1 cellular context compared by ENCODE assay signal in the genomic region with DNA sequence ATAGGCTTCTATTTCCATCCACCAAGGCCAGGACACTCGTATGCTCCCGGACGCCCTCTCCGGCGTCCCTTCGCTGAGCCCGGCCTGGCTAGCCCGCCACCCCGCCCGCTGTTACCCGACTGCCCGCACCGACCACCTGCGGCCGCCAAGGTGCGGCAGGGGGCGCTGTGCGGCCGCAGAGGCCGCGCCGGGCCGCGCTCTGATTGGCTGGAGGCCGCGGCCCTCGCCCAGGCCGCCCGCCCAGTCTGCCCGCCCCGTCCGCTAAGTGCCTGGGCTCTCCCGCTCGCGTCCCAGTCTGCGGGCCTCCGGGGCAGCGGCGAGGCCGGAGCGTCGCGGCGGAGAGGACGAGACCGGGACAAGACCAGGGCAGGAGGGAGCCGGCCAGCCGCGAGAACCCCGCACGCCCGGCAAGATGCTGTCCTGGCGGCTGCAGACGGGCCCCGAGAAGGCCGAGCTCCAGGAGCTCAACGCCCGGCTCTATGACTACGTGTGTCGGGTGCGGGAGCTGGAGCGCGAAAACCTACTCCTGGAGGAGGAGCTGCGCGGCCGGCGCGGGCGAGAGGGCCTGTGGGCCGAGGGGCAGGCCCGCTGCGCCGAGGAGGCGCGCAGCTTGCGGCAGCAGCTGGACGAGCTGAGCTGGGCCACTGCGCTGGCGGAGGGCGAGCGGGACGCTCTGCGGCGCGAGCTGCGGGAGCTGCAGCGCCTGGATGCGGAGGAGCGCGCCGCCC.
TF ChIP-seq lines count a peak whose summit lies in the region.

A gene with protein sequence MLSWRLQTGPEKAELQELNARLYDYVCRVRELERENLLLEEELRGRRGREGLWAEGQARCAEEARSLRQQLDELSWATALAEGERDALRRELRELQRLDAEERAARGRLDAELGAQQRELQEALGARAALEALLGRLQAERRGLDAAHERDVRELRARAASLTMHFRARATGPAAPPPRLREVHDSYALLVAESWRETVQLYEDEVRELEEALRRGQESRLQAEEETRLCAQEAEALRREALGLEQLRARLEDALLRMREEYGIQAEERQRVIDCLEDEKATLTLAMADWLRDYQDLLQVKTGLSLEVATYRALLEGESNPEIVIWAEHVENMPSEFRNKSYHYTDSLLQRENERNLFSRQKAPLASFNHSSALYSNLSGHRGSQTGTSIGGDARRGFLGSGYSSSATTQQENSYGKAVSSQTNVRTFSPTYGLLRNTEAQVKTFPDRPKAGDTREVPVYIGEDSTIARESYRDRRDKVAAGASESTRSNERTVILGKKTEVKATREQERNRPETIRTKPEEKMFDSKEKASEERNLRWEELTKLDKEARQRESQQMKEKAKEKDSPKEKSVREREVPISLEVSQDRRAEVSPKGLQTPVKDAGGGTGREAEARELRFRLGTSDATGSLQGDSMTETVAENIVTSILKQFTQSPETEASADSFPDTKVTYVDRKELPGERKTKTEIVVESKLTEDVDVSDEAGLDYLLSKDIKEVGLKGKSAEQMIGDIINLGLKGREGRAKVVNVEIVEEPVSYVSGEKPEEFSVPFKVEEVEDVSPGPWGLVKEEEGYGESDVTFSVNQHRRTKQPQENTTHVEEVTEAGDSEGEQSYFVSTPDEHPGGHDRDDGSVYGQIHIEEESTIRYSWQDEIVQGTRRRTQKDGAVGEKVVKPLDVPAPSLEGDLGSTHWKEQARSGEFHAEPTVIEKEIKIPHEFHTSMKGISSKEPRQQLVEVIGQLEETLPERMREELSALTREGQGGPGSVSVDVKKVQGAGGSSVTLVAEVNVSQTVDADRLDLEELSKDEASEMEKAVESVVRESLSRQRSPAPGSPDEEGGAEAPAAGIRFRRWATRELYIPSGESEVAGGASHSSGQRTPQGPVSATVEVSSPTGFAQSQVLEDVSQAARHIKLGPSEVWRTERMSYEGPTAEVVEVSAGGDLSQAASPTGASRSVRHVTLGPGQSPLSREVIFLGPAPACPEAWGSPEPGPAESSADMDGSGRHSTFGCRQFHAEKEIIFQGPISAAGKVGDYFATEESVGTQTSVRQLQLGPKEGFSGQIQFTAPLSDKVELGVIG (N-terminal part only) (plus strand): TSS at position 293 of the 728 bp plus-strand sequence. CDS start 120 bp downstream, at position 413.

TF ChIP-seq in liver, 16 proteins besides CTCF, POLR2A, EP300 and RAD21 (continued from another document):
- TF ChIP-seq NR2F2 (IDR thresholded peaks at IDR 0.05): no peak
- TF ChIP-seq, protein P1, sequence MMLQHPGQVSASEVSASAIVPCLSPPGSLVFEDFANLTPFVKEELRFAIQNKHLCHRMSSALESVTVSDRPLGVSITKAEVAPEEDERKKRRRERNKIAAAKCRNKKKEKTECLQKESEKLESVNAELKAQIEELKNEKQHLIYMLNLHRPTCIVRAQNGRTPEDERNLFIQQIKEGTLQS (IDR thresholded peaks at IDR 0.05): no peak
TF ChIP-seq in liver: peak in this region for 0.
